In the genomic region with DNA sequence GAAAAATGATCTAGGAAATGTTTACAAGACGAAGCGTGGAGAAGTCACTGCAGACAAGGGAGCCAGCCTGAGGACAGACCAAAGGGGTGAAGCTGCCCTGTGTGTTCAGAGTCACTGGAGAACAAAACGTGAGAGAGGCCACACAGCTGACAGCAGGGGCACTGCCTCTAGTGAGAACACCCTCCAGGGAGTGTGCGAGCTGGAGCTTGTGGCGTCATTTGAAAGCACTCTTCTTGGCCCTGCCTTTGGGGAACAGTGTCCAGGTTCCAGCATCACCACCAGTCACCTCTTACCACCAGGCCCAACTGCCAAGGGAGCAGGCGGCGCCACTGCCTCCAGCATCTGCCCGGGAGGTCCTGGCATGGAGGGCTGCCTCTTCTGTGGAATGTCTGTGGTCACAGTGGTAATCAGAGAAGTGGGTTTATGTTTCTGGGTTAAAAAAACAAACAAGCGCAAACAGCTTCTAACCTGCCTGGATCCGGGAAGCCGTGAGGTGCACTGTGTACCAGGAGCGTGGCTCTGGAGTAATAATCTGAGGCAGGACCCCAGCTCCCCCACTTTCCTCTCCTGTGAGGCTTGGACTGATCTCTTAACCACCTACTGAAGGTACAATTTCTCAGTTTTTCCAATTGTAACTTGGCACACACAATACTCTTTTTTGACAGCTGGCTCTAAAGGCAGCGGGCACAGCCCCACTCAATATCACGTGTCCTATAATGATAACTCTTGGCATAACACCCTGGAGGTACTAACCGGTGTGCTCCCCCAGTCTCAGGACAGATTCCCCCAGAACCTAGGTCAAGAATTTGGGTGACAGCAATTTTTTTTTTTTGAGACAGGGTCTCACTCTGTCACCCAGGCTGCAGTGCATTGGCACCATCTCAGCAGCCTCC, we compare ENCODE assay signal across 15 cellular contexts. TPM values are rescaled to one million over a fixed set of nuclear protein-coding genes. Genes with fewer than 3 reads are reported as not detected.
DNase-seq lines count a peak whose midpoint lies in the region; ATAC-seq, FAIRE-seq and TF ChIP-seq lines count a peak whose summit lies in the region.
"Had no signal": no experiment of that assay in that cellular context is flagged by ENCODE, and none has a peak within 500 bp of the region (broad histone marks: within the 10 kb centered on the region; RNA-seq: fewer than 3 reads in every experiment).

No MANE protein-coding gene starts in this region.

- no peak for TF ChIP-seq POLR2A in H54 (IDR thresholded peaks at IDR 0.05; ENCODE audit: low read depth, low read length)
- TF ChIP-seq POLR2A in prostate gland (IDR thresholded peaks at IDR 0.05): no peak

- no peaks in the 10 kb centered on the region for H3K36me3 ChIP-seq in prostate gland
- H3K36me3 ChIP-seq: transverse colon had no signal

- H3K4me3 Mint-ChIP-seq in activated naive CD4-positive, alpha-beta T cell treated with anti-CD3 and anti-CD28 coated beads, Interleukin-2, amount 10 ng/mL, durations not matched to agents 7 days and 5 days: no peak overlapping the region

- H3K9me3 ChIP-seq in prostate gland: no peaks in the 10 kb centered on the region
- H3K9me3 ChIP-seq: transverse colon had no signal

- peak; percentile 86 for FAIRE-seq in H54 (lab: Jason Lieb, UNC)
- FAIRE-seq: GM18507, TTC549 had no signal

- TF ChIP-seq CTCF in RWPE1 (conservative IDR thresholded peaks at IDR 0.05; ENCODE audit: low read depth): no peak
- TF ChIP-seq CTCF in prostate gland (IDR thresholded peaks at IDR 0.05): no peak
- TF ChIP-seq CTCF in coronary artery (IDR thresholded peaks at IDR 0.05): no peak

- no peaks in the 10 kb centered on the region for H3K36me3 Mint-ChIP-seq in activated naive CD4-positive, alpha-beta T cell treated with anti-CD3 and anti-CD28 coated beads, Interleukin-2, amount 10 ng/mL, durations not matched to agents 7 days and 5 days

- no peak overlapping the region for H3K4me3 ChIP-seq in prostate gland
- no peak overlapping the region for H3K4me3 ChIP-seq in coronary artery
- H3K4me3 ChIP-seq: dorsolateral prefrontal cortex, transverse colon had no signal

- intact Hi-C loops in prostate gland (cut with DNase I): loop anchor here (5.0 kb wide), 1 partner anchor 34 kb away; no protein-coding TSS in a partner anchor

- H3K27me3 ChIP-seq in prostate gland (replicated peaks; ENCODE audit: insufficient read depth): no peaks in the 10 kb centered on the region
- H3K27me3 ChIP-seq: transverse colon had no signal

- H3K4me1 Mint-ChIP-seq in activated naive CD4-positive, alpha-beta T cell treated with anti-CD3 and anti-CD28 coated beads, Interleukin-2, amount 10 ng/mL, durations not matched to agents 7 days and 5 days: peaks cover 7% of the 10 kb centered on the region

- DNase-seq in H54 (ENCODE audit: insufficient read length, low spot score) (peak; percentile 76), RWPE1 (ENCODE audit: low spot score) (no peak), fibroblast of gingiva (ENCODE audit: low read depth) (peak; percentile 96), prostate gland (ENCODE audit: low spot score) (peak; percentile 56), coronary artery (ENCODE audit: low spot score) (no peak)
- DNase-seq in activated naive CD4-positive, alpha-beta T cell treated with anti-CD3 and anti-CD28 coated beads, Interleukin-2, amount 10 ng/mL, durations not matched to agents 7 days and 5 days: no peak
- DNase-seq: Calu3; dorsolateral prefrontal cortex; NK-92 treated with Interleukin-12 subunit alpha and Interleukin-12 subunit beta, amount 100 ng/mL, for 24 hours; occipital lobe; transverse colon had no signal

- POLR2A ChIA-PET in RWPE1 (lab: Yijun Ruan, JAX; ENCODE audit: low non-redundant PET): interaction anchor here (0.5 kb wide), 1 partner anchor 11 kb away, joined by 6 read pairs; no protein-coding TSS in a partner anchor

- H3K27ac ChIP-seq in RWPE1 (peak overlapping the region; percentile 58), prostate gland (peak overlapping the region; percentile 28 to 51), coronary artery (no peak overlapping the region)
- H3K27ac ChIP-seq: dorsolateral prefrontal cortex had no signal

- H3K4me1 ChIP-seq in prostate gland (replicated peaks): peaks cover 8% of the 10 kb centered on the region

- CTCF ChIA-PET in RWPE1 (lab: Yijun Ruan, JAX): no interaction called here
- CTCF ChIA-PET in activated naive CD4-positive, alpha-beta T cell treated with anti-CD3 and anti-CD28 coated beads, Interleukin-2, amount 10 ng/mL, durations not matched to agents 7 days and 5 days (lab: Charles Lee): no interaction called here

- ATAC-seq in HG03342 (IDR thresholded peaks at IDR 0.05; ENCODE audit: unreplicated experiment) (no peak), GM21526 (IDR thresholded peaks at IDR 0.05; ENCODE audit: low FRiP score, unreplicated experiment) (no peak)

- H3K27me3 Mint-ChIP-seq in activated naive CD4-positive, alpha-beta T cell treated with anti-CD3 and anti-CD28 coated beads, Interleukin-2, amount 10 ng/mL, durations not matched to agents 7 days and 5 days: peaks cover 65% of the 10 kb centered on the region

- 34% methylated on average over 15 of the region's 15 CpGs for WGBS in prostate gland

- no peak overlapping the region for H3K27ac Mint-ChIP-seq in activated naive CD4-positive, alpha-beta T cell treated with anti-CD3 and anti-CD28 coated beads, Interleukin-2, amount 10 ng/mL, durations not matched to agents 7 days and 5 days

- H3K9me3 Mint-ChIP-seq in activated naive CD4-positive, alpha-beta T cell treated with anti-CD3 and anti-CD28 coated beads, Interleukin-2, amount 10 ng/mL, durations not matched to agents 7 days and 5 days: no peaks in the 10 kb centered on the region

RNA-seq across cellular contexts. Expression of a gene that starts 32.2 kb away (rescaled TPM):
- total RNA-seq in prostate gland: 10 to 100 TPM; 14.3 to 21.5 TPM

RNA-seq across cellular contexts. Expression of a gene that starts 47.7 kb away (rescaled TPM):
- 10 to 100 TPM in 1 of 2 donors, 1 to 10 TPM in 1; 3.6 to 20.8 TPM for total RNA-seq in prostate gland

Comparison
In these comparisons a context has a peak if more than half of its experiments do, and no peak if none do; other contexts are left out.
1. DNase-seq: peak in H54 (single experiment), fibroblast of gingiva (single experiment) and prostate gland (single experiment); none in RWPE1 (single experiment), activated naive CD4-positive, alpha-beta T cell treated with anti-CD3 and anti-CD28 coated beads, Interleukin-2, amount 10 ng/mL, durations not matched to agents 7 days and 5 days (single experiment) and coronary artery (single experiment).
2. H3K27ac ChIP-seq: peak in RWPE1 (single experiment) and prostate gland (2 of 2); none in coronary artery (0 of 2).